Comparison of ENCODE assay signal across 15 cellular contexts in genomic region chrX:70672326-70672725, GRCh38.
"Had no signal": no experiment of that assay in that cellular context is flagged by ENCODE, and none has a peak within 500 bp of the region (broad histone marks: within the 10 kb centered on the region; RNA-seq: fewer than 3 reads in every experiment).

No MANE protein-coding gene starts in this region.

- H3K4me3 Mint-ChIP-seq: nephron had no signal

- FAIRE-seq: islet of Langerhans had no signal

- DNase-seq: activated CD4-positive, alpha-beta T cell treated with anti-CD3 and anti-CD28 coated beads, Interleukin-2, amount 50 U/mL, for 4 hours; cerebellar nuclear complex; cortex of kidney; heart left ventricle; left cardiac atrium; midbrain; pancreas; psoas muscle; stimulated activated CD4-positive, alpha-beta T cell treated with anti-CD3 and anti-CD28 coated beads, Interleukin-4, amount 100 ng/mL, for 24 hours; SW 1271; testis; trophoblast cell; uterus had no signal

- H3K27ac Mint-ChIP-seq: nephron had no signal

- H3K4me1 Mint-ChIP-seq: nephron had no signal

- ATAC-seq: heart left ventricle, left cardiac atrium, pancreas, psoas muscle had no signal
